ENCODE assay signal across 1 cellular context in genomic region chr19:52993342-52994178, GRCh38.
TF ChIP-seq lines count a peak whose summit lies in the region.

No MANE protein-coding gene starts in this region.

TF ChIP-seq in HCT116, 20 proteins besides CTCF, POLR2A, EP300 and RAD21 (continued from another document):
- TF ChIP-seq CEBPB (IDR thresholded peaks at IDR 0.05; ENCODE audit: low read depth) (no peak), CBX3 (IDR thresholded peaks at IDR 0.05; ENCODE audit: low read depth) (no peak), ELF1 (IDR thresholded peaks at IDR 0.05; ENCODE audit: borderline replicate concordance, low read depth) (no peak)
